8 cellular contexts compared by ENCODE assay signal in genomic region chr4:52750819-52751348, GRCh38. TPM values are rescaled to one million over a fixed set of nuclear protein-coding genes. Genes with fewer than 3 reads are reported as not detected.
DNase-seq lines count a peak whose midpoint lies in the region; TF ChIP-seq lines count a peak whose summit lies in the region.

No MANE protein-coding gene starts in this region.

- TF ChIP-seq CTCF in Peyer's patch (IDR thresholded peaks at IDR 0.05) (no peak), type B pancreatic cell (conservative IDR thresholded peaks at IDR 0.05) (no peak)

- H3K36me3 ChIP-seq in Peyer's patch (no peaks in the 10 kb centered on the region), ectodermal cell (ENCODE audit: control insufficient read depth, insufficient read depth, low read length) (no peaks in the 10 kb centered on the region), mesodermal cell (ENCODE audit: control insufficient read depth, insufficient read depth, low read length) (no peaks in the 10 kb centered on the region)

- H3K9me3 Mint-ChIP-seq in type B pancreatic cell: no peaks in the 10 kb centered on the region

- H3K9me3 ChIP-seq in Peyer's patch: no peaks in the 10 kb centered on the region
- H3K9me3 ChIP-seq in ectodermal cell (ENCODE audit: control insufficient read depth, low read length): no peaks in the 10 kb centered on the region
- no peaks in the 10 kb centered on the region for H3K9me3 ChIP-seq in mesodermal cell (ENCODE audit: control insufficient read depth, low read length)

- no peaks in the 10 kb centered on the region for H3K27me3 ChIP-seq in Peyer's patch
- H3K27me3 ChIP-seq in ectodermal cell (ENCODE audit: control insufficient read depth, insufficient read depth, low read length, poor library complexity, severe bottlenecking): peaks cover 32% of the 10 kb centered on the region

- DNase-seq in AG20443 (ENCODE audit: low spot score) (peak; percentile 49), Peyer's patch (peak in 1 of 3 donors; percentile 61), type B pancreatic cell (ENCODE audit: extremely low spot score, unreplicated experiment) (peak; percentile 69), medulla oblongata (ENCODE audit: extremely low spot score) (no peak), H4 (ENCODE audit: low spot score) (no peak), COR-L47 (lab: John Stamatoyannopoulos, UW) (no peak)

- H3K4me1 ChIP-seq in Peyer's patch: peaks cover 0 to 14% (median 4%) of the 10 kb centered on the region in 4 donors
- H3K4me1 ChIP-seq in ectodermal cell (ENCODE audit: control insufficient read depth, insufficient read depth, low read length): no peaks in the 10 kb centered on the region
- no peaks in the 10 kb centered on the region for H3K4me1 ChIP-seq in mesodermal cell (ENCODE audit: control insufficient read depth, insufficient read depth, low read length, poor library complexity, severe bottlenecking)

- H3K27me3 Mint-ChIP-seq in type B pancreatic cell: peaks cover 28% of the 10 kb centered on the region

- no peaks in the 10 kb centered on the region for H3K36me3 Mint-ChIP-seq in type B pancreatic cell

- TF ChIP-seq POLR2A in Peyer's patch (IDR thresholded peaks at IDR 0.05): no peak

- H3K4me3 ChIP-seq in Peyer's patch (peak overlapping the region; percentile 32 to 58 (median 48)), ectodermal cell (ENCODE audit: insufficient read depth, low read depth, low read length) (peak overlapping the region; percentile 39), mesodermal cell (ENCODE audit: extremely low read depth, insufficient read depth, low read length, poor library complexity, severe bottlenecking) (peak overlapping the region; percentile 42)

- no peak overlapping the region for H3K27ac ChIP-seq in Peyer's patch
- H3K27ac ChIP-seq in ectodermal cell (ENCODE audit: insufficient read depth, low read depth, low read length, poor library complexity, severe bottlenecking): no peak overlapping the region
- H3K27ac ChIP-seq in mesodermal cell (ENCODE audit: low read depth, low read length, severe bottlenecking): no peak overlapping the region

- peaks cover 3% of the 10 kb centered on the region for H3K4me1 Mint-ChIP-seq in type B pancreatic cell (ENCODE audit: unreplicated experiment)

- peak overlapping the region; percentile 48 for H3K27ac Mint-ChIP-seq in type B pancreatic cell

- 10% methylated on average over 49 of the region's 49 CpGs for WGBS in ectodermal cell, 2 experiments
- 10 to 11% methylated on average over 41 to 49 of the region's 49 CpGs for WGBS in mesodermal cell (ENCODE audit: insufficient coverage in 2 of 2), 2 experiments

- H3K4me3 Mint-ChIP-seq in type B pancreatic cell: peak overlapping the region; percentile 88

RNA-seq across cellular contexts. Expression of gene ERVMER34-1, which starts 0.3 kb away (rescaled TPM):
- total RNA-seq in Peyer's patch (under 1 TPM in 1 of 4 donors, not detected in 3; 0.40 TPM), type B pancreatic cell (ENCODE audit: low replicate concordance) (1.9 and 3.9 TPM in 2 replicates)
- polyA plus RNA-seq in ectodermal cell (2013, experiment 1 of 4): 5.2 TPM
- 5.5 TPM for polyA plus RNA-seq in ectodermal cell (2013, experiment 2 of 4)
- polyA plus RNA-seq in ectodermal cell (2013, experiment 3 of 4): 4.8 TPM
- 4.3 TPM for polyA plus RNA-seq in ectodermal cell (2013, experiment 4 of 4)
- polyA plus RNA-seq in mesodermal cell (2013, experiment 1 of 2): 0.81 TPM
- polyA plus RNA-seq in mesodermal cell (2013, experiment 2 of 2): 1.1 TPM
- not detected in 2 replicates for total RNA-seq in H4 (2014; rRNA removed; shearing (Covaris generic))

Comparison
In these comparisons a context has a peak if more than half of its experiments do, and no peak if none do; other contexts are left out.
1. DNase-seq: peak in AG20443 (single experiment) and type B pancreatic cell (single experiment); none in medulla oblongata (single experiment), H4 (single experiment) and COR-L47 (single experiment).
2. Peak in every context shown above with its lines, with median percentiles within 50 percentile points of each other: H3K4me3 ChIP-seq.